9 cellular contexts compared by ENCODE assay signal in the genomic region with DNA sequence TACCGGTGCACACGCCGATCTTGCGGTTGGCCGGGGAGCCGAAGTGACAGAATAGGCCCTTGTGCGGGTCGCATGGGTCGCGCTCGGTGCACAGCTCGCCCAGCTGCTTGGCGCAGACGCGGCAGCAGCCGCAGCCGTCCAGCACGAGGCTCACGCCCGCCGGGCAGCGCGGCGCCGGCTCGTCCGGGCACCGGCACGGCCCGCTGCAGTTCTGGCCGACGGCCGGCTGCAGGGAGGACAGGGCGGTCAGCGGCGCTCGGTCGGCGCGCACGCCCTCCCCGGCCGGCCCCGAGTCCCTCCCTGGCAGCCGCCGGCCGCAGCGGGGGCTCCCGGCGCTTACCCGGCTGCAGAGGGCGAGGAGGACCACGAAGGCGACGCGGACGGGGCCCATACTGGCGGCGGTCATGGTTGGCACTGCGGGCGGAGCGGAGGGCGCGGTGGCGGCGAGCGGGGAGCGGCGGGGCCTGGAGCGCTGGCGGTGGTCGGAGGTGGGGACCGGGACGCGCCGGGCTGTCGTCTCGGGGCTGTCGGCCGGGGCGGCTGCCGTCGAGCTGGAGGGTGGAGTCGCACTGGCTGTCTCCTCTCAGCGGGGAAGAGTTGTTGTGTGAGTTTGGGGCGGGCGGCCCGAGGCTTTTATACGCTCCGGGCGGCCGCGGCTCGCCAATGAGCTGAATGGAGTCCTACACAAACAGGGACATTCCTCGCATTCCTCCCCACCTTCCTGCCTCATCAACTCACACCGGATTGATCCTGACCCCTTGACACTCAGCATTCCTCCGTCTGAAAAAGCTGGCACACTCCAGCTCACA. TPM values are rescaled to one million over a fixed set of nuclear protein-coding genes. Genes with fewer than 3 reads are reported as not detected.
DNase-seq lines count a peak whose midpoint lies in the region; ATAC-seq and TF ChIP-seq lines count a peak whose summit lies in the region.
"Had no signal": no experiment of that assay in that cellular context is flagged by ENCODE, and none has a peak within 500 bp of the region (broad histone marks: within the 10 kb centered on the region; RNA-seq: fewer than 3 reads in every experiment).

CCN2 (minus strand) TSS at position 606 of the 809 bp plus-strand sequence; CDS start at position 406, 200 bp downstream.

- intact Hi-C loops in testis (cut with DNase I; ENCODE audit: low total_unique reads), result no loop called here

- TF ChIP-seq POLR2A in testis (IDR thresholded peaks at IDR 0.05), result no peak

- peaks cover 53% of the 10 kb centered on the region for H3K27me3 Mint-ChIP-seq in CD4-positive, CD25-positive, alpha-beta regulatory T cell
- H3K27me3 Mint-ChIP-seq in T-helper 17 cell, result peaks cover 78% of the 10 kb centered on the region
- peaks cover 33% of the 10 kb centered on the region for H3K27me3 Mint-ChIP-seq in memory B cell

- no peaks in the 10 kb centered on the region for H3K36me3 Mint-ChIP-seq in CD4-positive, CD25-positive, alpha-beta regulatory T cell
- peaks cover 3% of the 10 kb centered on the region for H3K36me3 Mint-ChIP-seq in T-helper 17 cell (ENCODE audit: low read depth)
- H3K36me3 Mint-ChIP-seq in memory B cell, result no peaks in the 10 kb centered on the region

- no peaks in the 10 kb centered on the region for H3K36me3 ChIP-seq in CD4-positive, CD25-positive, alpha-beta regulatory T cell (ENCODE audit: control insufficient read depth, insufficient read depth, low read length)
- H3K36me3 ChIP-seq in testis (ENCODE audit: low read depth, missing control alignments), result no peaks in the 10 kb centered on the region

- H3K4me1 ChIP-seq in CD4-positive, CD25-positive, alpha-beta regulatory T cell (ENCODE audit: control insufficient read depth, insufficient read depth, low read length, poor library complexity, severe bottlenecking), result peaks cover 5% of the 10 kb centered on the region
- no peaks in the 10 kb centered on the region for H3K4me1 ChIP-seq in testis

- TF ChIP-seq CTCF in epithelial cell of esophagus (IDR thresholded peaks at IDR 0.05; ENCODE audit: insufficient read depth, low read depth, low read length, missing control alignments) (no peak), testis (IDR thresholded peaks at IDR 0.05) (peak in 1 of 3 experiments; percentile 4)

- H3K27ac Mint-ChIP-seq in CD4-positive, CD25-positive, alpha-beta regulatory T cell, result no peak within 1 kb of the TSS
- H3K27ac Mint-ChIP-seq in T-helper 17 cell (peak within 1 kb of the TSS; percentile 8), memory B cell (no peak within 1 kb of the TSS)

- ATAC-seq in CD4-positive, CD25-positive, alpha-beta regulatory T cell (ENCODE audit: low read depth in 2 of 2), result peak in 1 of 2 donors; percentile 18
- ATAC-seq in T-helper 17 cell, result peak; percentile 32
- peak; percentile 42 for ATAC-seq in memory B cell (ENCODE audit: low read depth)
- no peak for ATAC-seq in GM21576 (IDR thresholded peaks at IDR 0.05; ENCODE audit: unreplicated experiment)
- ATAC-seq in GM19452 (IDR thresholded peaks at IDR 0.05; ENCODE audit: unreplicated experiment), result no peak

- H3K27ac ChIP-seq in CD4-positive, CD25-positive, alpha-beta regulatory T cell (ENCODE audit: insufficient read depth, low read length, poor library complexity, severe bottlenecking), result no peak within 1 kb of the TSS
- H3K27ac ChIP-seq in testis, result peak within 1 kb of the TSS; percentile 75 to 91

- peaks cover 0 to 13% (median 3%) of the 10 kb centered on the region in 4 donors for H3K4me1 Mint-ChIP-seq in CD4-positive, CD25-positive, alpha-beta regulatory T cell
- H3K4me1 Mint-ChIP-seq in T-helper 17 cell (peaks cover 15% of the 10 kb centered on the region), memory B cell (peaks cover 6% of the 10 kb centered on the region)

- H3K27me3 ChIP-seq in CD4-positive, CD25-positive, alpha-beta regulatory T cell (ENCODE audit: control insufficient read depth, insufficient read depth, low read length), result peaks cover 39% of the 10 kb centered on the region
- H3K27me3 ChIP-seq in testis, result no peaks in the 10 kb centered on the region

- WGBS in testis, 2 donors, result 0% methylated on average over 32 to 83 of the region's 97 CpGs

- H3K9me3 Mint-ChIP-seq in CD4-positive, CD25-positive, alpha-beta regulatory T cell, result peaks cover 0 to 3% (median 0%) of the 10 kb centered on the region in 7 donors
- H3K9me3 Mint-ChIP-seq in memory B cell, result no peaks in the 10 kb centered on the region

- H3K9me3 ChIP-seq in CD4-positive, CD25-positive, alpha-beta regulatory T cell (ENCODE audit: control insufficient read depth in 2 of 2, low read length in 2 of 2), result no peaks in the 10 kb centered on the region
- no peaks in the 10 kb centered on the region for H3K9me3 ChIP-seq in T-helper 17 cell (ENCODE audit: control insufficient read depth, low read length, poor library complexity, severe bottlenecking)
- no peaks in the 10 kb centered on the region for H3K9me3 ChIP-seq in testis

- H3K4me3 ChIP-seq in CD4-positive, CD25-positive, alpha-beta regulatory T cell (ENCODE audit: low read depth, low read length), result no peak within 1 kb of the TSS
- peak within 1 kb of the TSS; percentile 41 for H3K4me3 ChIP-seq in epithelial cell of esophagus (ENCODE audit: low read length)
- peak within 1 kb of the TSS; percentile 73 to 81 for H3K4me3 ChIP-seq in testis

- H3K4me3 Mint-ChIP-seq in CD4-positive, CD25-positive, alpha-beta regulatory T cell, result peak within 1 kb of the TSS in 3 of 4 donors; percentile 47 to 79 (median 73)
- H3K4me3 Mint-ChIP-seq in T-helper 17 cell (peak within 1 kb of the TSS; percentile 92), memory B cell (peak within 1 kb of the TSS; percentile 90)

- DNase-seq in CD4-positive, CD25-positive, alpha-beta regulatory T cell, result no peak
- DNase-seq in H4 (ENCODE audit: low spot score), result peak; percentile 89
- no peak for DNase-seq in T-helper 17 cell
- DNase-seq in epithelial cell of esophagus (ENCODE audit: low read depth), result peak; percentile 88
- peak in 1 of 2 donors; percentile 35 for DNase-seq in memory B cell (ENCODE audit: low spot score in 2 of 2)
- peak; percentile 86 for DNase-seq in testis

RNA-seq across cellular contexts. Expression of gene CCN2, which starts in this region (rescaled TPM):
- not detected for total RNA-seq in CD4-positive, CD25-positive, alpha-beta regulatory T cell
- polyA plus RNA-seq in CD4-positive, CD25-positive, alpha-beta regulatory T cell, result not detected
- 12.4 and 16.4 TPM in 2 replicates for total RNA-seq in H4 (2014; rRNA removed; shearing (Covaris generic))
- total RNA-seq in T-helper 17 cell (under 1 TPM in 1 of 2 donors, not detected in 1; 0.20 TPM), testis (10 to 100 TPM; 39.1 to 50.2 TPM)
- polyA plus RNA-seq in testis (ENCODE audit: insufficient read depth, low read depth, low replicate concordance), result 50.4 TPM
- total RNA-seq: T-helper 1 cell treated with Interleukin-12 subunit alpha and Interleukin-12 subunit beta and Interleukin-4 antibody, amounts not matched to agents 30 ng/mL and 1 ng/mL, for 36 hours had no signal

Comparison
In these comparisons a context has a peak if more than half of its experiments do, and no peak if none do; other contexts are left out.
1. RNA of gene CCN2 (total RNA-seq): 39.1 to 50.2 TPM in testis and 12.4 to 16.4 TPM in H4; 0.20 TPM in T-helper 17 cell and not detected in CD4-positive, CD25-positive, alpha-beta regulatory T cell (single experiment); every median in the first group is over 10 times any median in the second.
2. RNA of gene CCN2 (polyA plus RNA-seq): 50.4 TPM in testis (single experiment); not detected in CD4-positive, CD25-positive, alpha-beta regulatory T cell; every median in the first group is over 10 times any median in the second.
3. Peak in ATAC-seq in T-helper 17 cell; RNA of the gene not detected or under 1 TPM.
4. DNase-seq: peak in H4 (single experiment), epithelial cell of esophagus (single experiment) and testis (single experiment); none in CD4-positive, CD25-positive, alpha-beta regulatory T cell (0 of 3) and T-helper 17 cell (0 of 3).
5. Peak in every context shown above with its lines, with median percentiles within 50 percentile points of each other: H3K4me3 Mint-ChIP-seq.